Comparison of ENCODE assay signal across 14 cellular contexts in the genomic region with DNA sequence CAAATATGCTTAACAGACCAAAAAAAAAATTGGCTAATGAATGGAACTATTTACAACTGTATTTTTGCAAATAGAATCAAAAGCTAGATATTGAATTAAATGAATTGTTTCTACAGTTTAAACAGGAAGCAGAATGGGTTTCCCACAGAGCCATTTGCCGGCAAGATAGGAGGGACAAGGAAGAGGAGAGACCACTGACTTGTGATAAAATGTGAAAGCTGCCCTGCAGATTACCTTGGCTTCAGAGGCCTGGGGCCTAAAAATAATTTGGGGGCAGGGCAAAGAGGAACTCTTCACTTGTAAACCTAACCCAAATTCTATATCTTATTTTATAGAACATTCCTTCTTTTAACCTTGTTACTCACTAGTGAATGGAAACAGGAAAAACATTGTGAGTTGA.
"Had no signal": no experiment of that assay in that cellular context is flagged by ENCODE, and none has a peak within 500 bp of the region (broad histone marks: within the 10 kb centered on the region; RNA-seq: fewer than 3 reads in every experiment).

No MANE protein-coding gene starts in this region.

- H3K4me1 ChIP-seq: pancreas, thyroid gland had no signal

- H3K9me3 ChIP-seq: gastrocnemius medialis, heart right ventricle, left lung, pancreas, thyroid gland had no signal

- DNase-seq: activated B cell treated with CpG ODN at 0.5 μM for 24 hours; activated CD4-positive, alpha-beta T cell treated with anti-CD3 and anti-CD28 coated beads, Interleukin-2, amount 10 ng/mL, durations not matched to agents 24 days and 14 days; activated naive CD4-positive, alpha-beta T cell; effector CD4-positive, alpha-beta T cell; gastrocnemius medialis; heart right ventricle; left lung; nephron progenitor cell; pancreas; stimulated activated CD4-positive, alpha-beta T cell treated with anti-CD3 and anti-CD28 coated beads, Interleukin-4, amount 100 ng/mL, for 1 hour; stimulated activated CD8-positive, alpha-beta memory T cell treated with anti-CD3 and anti-CD28 coated beads, Interleukin-4, amount 100 ng/mL, for 48 hours; stimulated activated naive CD8-positive, alpha-beta T cell treated with anti-CD3 and anti-CD28 coated beads, Interleukin-15, amount 100 ng/mL, for 72 hours; thyroid gland had no signal

- H3K27ac ChIP-seq: gastrocnemius medialis, heart right ventricle, pancreas, thyroid gland had no signal

- H3K4me1 Mint-ChIP-seq: activated B cell treated with CpG ODN at 0.5 μM for 24 hours had no signal

- H3K36me3 ChIP-seq: gastrocnemius medialis, heart right ventricle, left lung, pancreas, thyroid gland had no signal

- H3K27me3 Mint-ChIP-seq: activated CD4-positive, alpha-beta T cell treated with anti-CD3 and anti-CD28 coated beads, Interleukin-2, amount 10 ng/mL, durations not matched to agents 24 days and 14 days; stimulated activated naive CD8-positive, alpha-beta T cell treated with anti-CD3 and anti-CD28 coated beads, Interleukin-15, amount 100 ng/mL, for 72 hours had no signal

- H3K27ac Mint-ChIP-seq: activated B cell treated with CpG ODN at 0.5 μM for 24 hours; activated CD4-positive, alpha-beta T cell treated with anti-CD3 and anti-CD28 coated beads, Interleukin-2, amount 10 ng/mL, durations not matched to agents 24 days and 14 days; activated T-helper 1 cell treated with anti-CD3 and anti-CD28 coated beads, Interleukin-12 subunit alpha, Interleukin-12 subunit beta, Interleukin-2, Interleukin-4 antibody, amounts not matched to agents 30 ng/mL and 10 ng/mL and 1 ng/mL, durations not matched to agents 14 hours and 24 hours and 36 hours; nephron progenitor cell; stimulated activated naive CD8-positive, alpha-beta T cell treated with anti-CD3 and anti-CD28 coated beads, Interleukin-15, amount 100 ng/mL, for 72 hours had no signal

- H3K27me3 ChIP-seq: gastrocnemius medialis, heart right ventricle, left lung, pancreas, thyroid gland had no signal

- ATAC-seq: gastrocnemius medialis; heart right ventricle; left lung; pancreas; stimulated activated naive CD8-positive, alpha-beta T cell treated with anti-CD3 and anti-CD28 coated beads, Interleukin-15, amount 100 ng/mL, for 72 hours had no signal

- H3K4me3 Mint-ChIP-seq: activated B cell treated with CpG ODN at 0.5 μM for 24 hours; activated CD4-positive, alpha-beta T cell treated with anti-CD3 and anti-CD28 coated beads, Interleukin-2, amount 10 ng/mL, durations not matched to agents 24 days and 14 days; activated T-helper 1 cell treated with anti-CD3 and anti-CD28 coated beads, Interleukin-12 subunit alpha, Interleukin-12 subunit beta, Interleukin-2, Interleukin-4 antibody, amounts not matched to agents 30 ng/mL and 10 ng/mL and 1 ng/mL, durations not matched to agents 14 hours and 24 hours and 36 hours; nephron progenitor cell; stimulated activated naive CD8-positive, alpha-beta T cell treated with anti-CD3 and anti-CD28 coated beads, Interleukin-15, amount 100 ng/mL, for 72 hours had no signal

- H3K4me3 ChIP-seq: gastrocnemius medialis, heart right ventricle, left lung, pancreas, thyroid gland had no signal
